18 cellular contexts compared by ENCODE assay signal in genomic region chr3:32959370-32959769, GRCh38. TPM values are rescaled to one million over a fixed set of nuclear protein-coding genes. Genes with fewer than 3 reads are reported as not detected.
DNase-seq lines count a peak whose midpoint lies in the region; ATAC-seq and TF ChIP-seq lines count a peak whose summit lies in the region.
"Had no signal": no experiment of that assay in that cellular context is flagged by ENCODE, and none has a peak within 500 bp of the region (broad histone marks: within the 10 kb centered on the region; RNA-seq: fewer than 3 reads in every experiment).

No MANE protein-coding gene starts in this region.

- CTCF ChIA-PET in activated CD8-positive, alpha-beta memory T cell treated with anti-CD3 and anti-CD28 coated beads, Interleukin-2, amount 10 ng/mL, durations not matched to agents 7 days and 5 days (lab: Charles Lee) = interaction anchor here (1.1 to 4.9 kb wide), 2 partner anchors 11 to 111 kb away, joined by 3 to 25 read pairs; partner anchors contain the start of gene CCR4

- peak; percentile 53 to 60 for ATAC-seq in natural killer cell treated with Interleukin-12 subunit alpha and Interleukin-12 subunit beta and Interleukin-15 and Interleukin-18, amount 100 ng/mL, for 72 hours
- no peak for ATAC-seq in natural killer cell
- peak; percentile 46 for ATAC-seq in activated CD8-positive, alpha-beta memory T cell treated with anti-CD3 and anti-CD28 coated beads, Interleukin-2, amount 10 ng/mL, durations not matched to agents 7 days and 5 days
- ATAC-seq in HG03025 (IDR thresholded peaks at IDR 0.05; ENCODE audit: low FRiP score, unreplicated experiment) = no peak
- ATAC-seq in left lobe of liver = no peak
- ATAC-seq: effector memory CD8-positive, alpha-beta T cell had no signal

- no peak overlapping the region for H3K27ac ChIP-seq in dorsolateral prefrontal cortex

- no peak overlapping the region for H3K4me3 ChIP-seq in dorsolateral prefrontal cortex

- H3K4me3 Mint-ChIP-seq in natural killer cell treated with Interleukin-12 subunit alpha and Interleukin-12 subunit beta and Interleukin-15 and Interleukin-18, amount 100 ng/mL, for 72 hours = peak overlapping the region; percentile 38
- H3K4me3 Mint-ChIP-seq in natural killer cell = no peak overlapping the region
- H3K4me3 Mint-ChIP-seq in activated CD8-positive, alpha-beta memory T cell treated with anti-CD3 and anti-CD28 coated beads, Interleukin-2, amount 10 ng/mL, durations not matched to agents 7 days and 5 days = no peak overlapping the region

- peaks cover 13 to 27% of the 10 kb centered on the region in 2 donors for H3K4me1 Mint-ChIP-seq in natural killer cell treated with Interleukin-12 subunit alpha and Interleukin-12 subunit beta and Interleukin-15 and Interleukin-18, amount 100 ng/mL, for 72 hours (ENCODE audit: low read depth in 2 of 2)
- no peaks in the 10 kb centered on the region for H3K4me1 Mint-ChIP-seq in natural killer cell
- H3K4me1 Mint-ChIP-seq in activated CD8-positive, alpha-beta memory T cell treated with anti-CD3 and anti-CD28 coated beads, Interleukin-2, amount 10 ng/mL, durations not matched to agents 7 days and 5 days = peaks cover 54% of the 10 kb centered on the region

- no peak for TF ChIP-seq CTCF in natural killer cell (IDR thresholded peaks at IDR 0.05)
- no peak for TF ChIP-seq CTCF in dorsolateral prefrontal cortex (IDR thresholded peaks at IDR 0.05 in 54 of 56, conservative IDR thresholded peaks at IDR 0.05 in 2 of 56; ENCODE audit: low read depth in 1 of 56, partially characterized antibody in 56 of 56)

- H3K27me3 Mint-ChIP-seq in natural killer cell treated with Interleukin-12 subunit alpha and Interleukin-12 subunit beta and Interleukin-15 and Interleukin-18, amount 100 ng/mL, for 72 hours = peaks cover 0 to 7% of the 10 kb centered on the region in 2 donors
- peaks cover 3 to 8% of the 10 kb centered on the region in 2 donors for H3K27me3 Mint-ChIP-seq in natural killer cell (ENCODE audit: low read depth in 2 of 2)
- H3K27me3 Mint-ChIP-seq in activated CD8-positive, alpha-beta memory T cell treated with anti-CD3 and anti-CD28 coated beads, Interleukin-2, amount 10 ng/mL, durations not matched to agents 7 days and 5 days = no peaks in the 10 kb centered on the region
- H3K27me3 Mint-ChIP-seq: effector memory CD8-positive, alpha-beta T cell had no signal

- DNase-seq in natural killer cell treated with Interleukin-12 subunit alpha and Interleukin-12 subunit beta and Interleukin-15 and Interleukin-18, amount 100 ng/mL, for 72 hours (ENCODE audit: low spot score) = no peak
- DNase-seq in natural killer cell = no peak
- DNase-seq in activated CD8-positive, alpha-beta memory T cell treated with anti-CD3 and anti-CD28 coated beads, Interleukin-2, amount 10 ng/mL, durations not matched to agents 7 days and 5 days = peak; percentile 45
- peak; percentile 17 for DNase-seq in iPS DF 19.7 (ENCODE audit: low read depth, low spot score)
- DNase-seq in dermis blood vessel endothelial cell = no peak
- DNase-seq in dorsolateral prefrontal cortex = no peak
- no peak for DNase-seq in left lobe of liver (ENCODE audit: low spot score)
- DNase-seq: activated naive CD4-positive, alpha-beta T cell treated with anti-CD3 and anti-CD28 coated beads, Interleukin-2, amount 50 U/mL, for 16 hours; DMS 273 treated with DMSO at 0.1 percent for 48 hours; effector memory CD8-positive, alpha-beta T cell; foreskin fibroblast; KG1; mammary epithelial cell; NCI-H1092; NCI-H2171; stimulated activated CD4-positive, alpha-beta T cell treated with anti-CD3 and anti-CD28 coated beads, Interleukin-4, amount 100 ng/mL, for 4 hours had no signal

- intact Hi-C loops in natural killer cell (cut with micrococcal nuclease) (no loop called here), dorsolateral prefrontal cortex (cut with DNase I) (no loop called here)

- no peaks in the 10 kb centered on the region for H3K36me3 Mint-ChIP-seq in natural killer cell treated with Interleukin-12 subunit alpha and Interleukin-12 subunit beta and Interleukin-15 and Interleukin-18, amount 100 ng/mL, for 72 hours
- no peaks in the 10 kb centered on the region for H3K36me3 Mint-ChIP-seq in natural killer cell
- peaks cover 21% of the 10 kb centered on the region for H3K36me3 Mint-ChIP-seq in activated CD8-positive, alpha-beta memory T cell treated with anti-CD3 and anti-CD28 coated beads, Interleukin-2, amount 10 ng/mL, durations not matched to agents 7 days and 5 days

- no peaks in the 10 kb centered on the region for H3K9me3 Mint-ChIP-seq in natural killer cell treated with Interleukin-12 subunit alpha and Interleukin-12 subunit beta and Interleukin-15 and Interleukin-18, amount 100 ng/mL, for 72 hours
- no peaks in the 10 kb centered on the region for H3K9me3 Mint-ChIP-seq in natural killer cell
- H3K9me3 Mint-ChIP-seq in activated CD8-positive, alpha-beta memory T cell treated with anti-CD3 and anti-CD28 coated beads, Interleukin-2, amount 10 ng/mL, durations not matched to agents 7 days and 5 days (ENCODE audit: low read depth) = no peaks in the 10 kb centered on the region
- H3K9me3 Mint-ChIP-seq: effector memory CD8-positive, alpha-beta T cell had no signal

- peak overlapping the region; percentile 14 to 51 for H3K27ac Mint-ChIP-seq in natural killer cell treated with Interleukin-12 subunit alpha and Interleukin-12 subunit beta and Interleukin-15 and Interleukin-18, amount 100 ng/mL, for 72 hours
- H3K27ac Mint-ChIP-seq in natural killer cell = no peak overlapping the region
- peak overlapping the region; percentile 78 for H3K27ac Mint-ChIP-seq in activated CD8-positive, alpha-beta memory T cell treated with anti-CD3 and anti-CD28 coated beads, Interleukin-2, amount 10 ng/mL, durations not matched to agents 7 days and 5 days
- H3K27ac Mint-ChIP-seq: effector memory CD8-positive, alpha-beta T cell had no signal

- H3K27me3 ChIP-seq in dorsolateral prefrontal cortex = no peaks in the 10 kb centered on the region

RNA-seq across cellular contexts. Expression of gene CCR4, which starts 7.9 kb away (rescaled TPM):
- total RNA-seq in natural killer cell treated with Interleukin-12 subunit alpha and Interleukin-12 subunit beta and Interleukin-15 and Interleukin-18, amount 100 ng/mL, for 72 hours = 10 to 100 TPM; 12.1 to 40.9 TPM
- total RNA-seq in natural killer cell (1 to 10 TPM in 2 of 3 donors, under 1 TPM in 1; 0.52 to 2.5 (median 1.4) TPM), dermis blood vessel endothelial cell (under 0.01 and 0.05 TPM in 2 replicates), dorsolateral prefrontal cortex (under 1 TPM in 5 of 120 experiments, not detected in 115; 0.13 to 0.25 (median 0.16) TPM), left lobe of liver (0.33 TPM)
- 10 to 100 TPM; 22.8 to 42.1 TPM for total RNA-seq in activated CD8-positive, alpha-beta memory T cell treated with anti-CD3 and anti-CD28 coated beads, Interleukin-2, amount 10 ng/mL, durations not matched to agents 7 days and 5 days
- total RNA-seq: bronchial epithelial cell, mammary epithelial cell had no signal

Comparison
In these comparisons a context has a peak if more than half of its experiments do, and no peak if none do; other contexts are left out.
1. ATAC-seq: peak in natural killer cell treated with Interleukin-12 subunit alpha and Interleukin-12 subunit beta and Interleukin-15 and Interleukin-18, amount 100 ng/mL, for 72 hours (2 of 2) and activated CD8-positive, alpha-beta memory T cell treated with anti-CD3 and anti-CD28 coated beads, Interleukin-2, amount 10 ng/mL, durations not matched to agents 7 days and 5 days (single experiment); none in natural killer cell (0 of 3), HG03025 (single experiment) and left lobe of liver (single experiment).
2. H3K27ac Mint-ChIP-seq: peak in natural killer cell treated with Interleukin-12 subunit alpha and Interleukin-12 subunit beta and Interleukin-15 and Interleukin-18, amount 100 ng/mL, for 72 hours (2 of 2) and activated CD8-positive, alpha-beta memory T cell treated with anti-CD3 and anti-CD28 coated beads, Interleukin-2, amount 10 ng/mL, durations not matched to agents 7 days and 5 days (single experiment); none in natural killer cell (0 of 2).
3. DNase-seq: peak in activated CD8-positive, alpha-beta memory T cell treated with anti-CD3 and anti-CD28 coated beads, Interleukin-2, amount 10 ng/mL, durations not matched to agents 7 days and 5 days (single experiment) and iPS DF 19.7 (single experiment); none in natural killer cell treated with Interleukin-12 subunit alpha and Interleukin-12 subunit beta and Interleukin-15 and Interleukin-18, amount 100 ng/mL, for 72 hours (single experiment), natural killer cell (single experiment), dermis blood vessel endothelial cell (single experiment), dorsolateral prefrontal cortex (0 of 10) and left lobe of liver (single experiment).